In the genomic region with DNA sequence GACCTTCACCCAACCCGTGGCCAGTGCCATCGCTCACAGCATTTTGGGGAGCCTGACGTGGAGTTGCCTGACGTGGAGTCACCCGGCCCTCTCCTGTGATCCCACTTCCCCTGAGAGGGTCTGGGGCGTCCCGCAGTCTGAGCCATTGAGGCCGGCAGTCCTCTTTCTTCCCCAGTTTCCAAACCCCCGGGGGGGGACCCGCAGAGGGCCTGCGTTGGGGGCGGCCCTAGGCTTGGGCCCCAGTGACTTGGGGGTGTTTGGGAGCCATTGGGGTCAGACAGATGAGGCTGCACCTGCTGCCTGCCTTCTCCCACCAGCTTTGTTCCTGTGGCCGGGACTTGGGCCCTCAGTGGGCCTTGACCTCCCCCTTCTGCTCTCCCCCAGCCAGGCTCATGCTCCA, we compare ENCODE assay signal across 13 cellular contexts. TPM values are rescaled to one million over a fixed set of nuclear protein-coding genes. Genes with fewer than 3 reads are reported as not detected.
DNase-seq lines count a peak whose midpoint lies in the region; ATAC-seq and TF ChIP-seq lines count a peak whose summit lies in the region.
"Had no signal": no experiment of that assay in that cellular context is flagged by ENCODE, and none has a peak within 500 bp of the region (broad histone marks: within the 10 kb centered on the region; RNA-seq: fewer than 3 reads in every experiment).

No MANE protein-coding gene starts in this region.

- no peaks in the 10 kb centered on the region for H3K27me3 ChIP-seq in CD4-positive, alpha-beta T cell (ENCODE audit: control insufficient read depth, insufficient read depth, low read length)
- no peaks in the 10 kb centered on the region for H3K27me3 ChIP-seq in HCT116 (ENCODE audit: insufficient read depth, low read length)
- H3K27me3 ChIP-seq: adrenal gland had no signal

- no peak for ATAC-seq in CD4-positive, alpha-beta T cell (ENCODE audit: poor library complexity)
- ATAC-seq in HCT116 (no peak), GM19023 (IDR thresholded peaks at IDR 0.05; ENCODE audit: unreplicated experiment) (no peak), HG02938 (IDR thresholded peaks at IDR 0.05; ENCODE audit: unreplicated experiment) (no peak)
- ATAC-seq: left lung had no signal

- H3K27ac ChIP-seq in CD4-positive, alpha-beta T cell (ENCODE audit: low read depth, low read length): no peak overlapping the region
- H3K27ac ChIP-seq in HCT116 (ENCODE audit: low read depth, low read length): no peak overlapping the region; the same call in 1 of the 2 replicates
- H3K27ac ChIP-seq: adrenal gland had no signal

- no peak overlapping the region for H3K9ac ChIP-seq in HCT116 (ENCODE audit: low read length)

- peak overlapping the region; percentile 74 for H3K4me2 ChIP-seq in HCT116 (ENCODE audit: low read length)

- peaks cover 26% of the 10 kb centered on the region for H3K79me2 ChIP-seq in HCT116 (ENCODE audit: insufficient read depth, low read length)

- POLR2A ChIA-PET in CD4-positive, alpha-beta T cell (lab: Charles Lee): interaction anchor here (1.3 kb wide), 1 partner anchor 11 kb away, joined by 6 read pairs; a partner anchor contains a TSS
- POLR2A ChIA-PET in HCT116 (lab: Charles Lee): no interaction called here

- H3K9me2 ChIP-seq in HCT116 (ENCODE audit: insufficient read depth): no peaks in the 10 kb centered on the region

- peak overlapping the region; percentile 66 to 72; a peak in 1 of 4 replicates for H3K4me3 ChIP-seq in HCT116 (replicated peaks in 1 of 2; ENCODE audit: low read depth in 1 of 2, low read length in 2 of 2)

- no peaks in the 10 kb centered on the region for H4K20me1 ChIP-seq in HCT116 (ENCODE audit: insufficient read depth)

- no peaks in the 10 kb centered on the region for H3K9me3 ChIP-seq in CD4-positive, alpha-beta T cell (ENCODE audit: control insufficient read depth, low read length)
- no peaks in the 10 kb centered on the region for H3K9me3 ChIP-seq in HCT116 (ENCODE audit: control insufficient read depth in 1 of 2, insufficient read depth in 1 of 2, low read depth in 1 of 2, low read length in 2 of 2)
- H3K9me3 ChIP-seq: adrenal gland, left lung had no signal

- no peak overlapping the region for H3K27ac Mint-ChIP-seq in CD4-positive, alpha-beta T cell
- no peak overlapping the region for H3K27ac Mint-ChIP-seq in activated naive CD8-positive, alpha-beta T cell
- H3K27ac Mint-ChIP-seq in nephron: no peak overlapping the region

- no TSS peak for BruUV-seq in HCT116 (replicated peaks; lab: Mats Ljungman, UMichigan)

- intact Hi-C loops in CD4-positive, alpha-beta T cell (cut with DNase I, micrococcal nuclease): no loop called here
- intact Hi-C loops in HCT116 (cut with micrococcal nuclease): no loop called here

- no peak for TF ChIP-seq POLR2A in HCT116 (IDR thresholded peaks at IDR 0.05; ENCODE audit: borderline replicate concordance, extremely low read depth, insufficient read depth, insufficient read length)

- no peak for DNase-seq in CD4-positive, alpha-beta T cell
- DNase-seq in HCT116 (ENCODE audit: low read depth, low spot score): no peak
- DNase-seq in T1000 (lab: John Stamatoyannopoulos, UW): no peak
- DNase-seq: activated CD4-positive, CD25-positive, alpha-beta regulatory T cell; adrenal gland; DMS79 treated with DMSO at 0.1 percent for 48 hours; left lung; NCI-H345; SHP77 had no signal

- peak overlapping the region; percentile 67 for H3K4me3 Mint-ChIP-seq in CD4-positive, alpha-beta T cell
- peak overlapping the region; percentile 79 for H3K4me3 Mint-ChIP-seq in activated naive CD8-positive, alpha-beta T cell
- H3K4me3 Mint-ChIP-seq in nephron: peak overlapping the region; percentile 82 to 85 (median 83)

- H3K36me3 ChIP-seq in HCT116 (ENCODE audit: control insufficient read depth in 1 of 2, insufficient read depth in 2 of 2, low read length in 2 of 2): peaks cover 0 to 4% of the 10 kb centered on the region in 2 experiments; a peak in 1 of 4 replicates

- peaks cover 6% of the 10 kb centered on the region for H3K4me1 Mint-ChIP-seq in CD4-positive, alpha-beta T cell (ENCODE audit: low read depth)
- H3K4me1 Mint-ChIP-seq in activated naive CD8-positive, alpha-beta T cell (ENCODE audit: low read depth): peaks cover 6% of the 10 kb centered on the region
- H3K4me1 Mint-ChIP-seq in nephron: no peaks in the 10 kb centered on the region

- peaks cover 0 to 10% of the 10 kb centered on the region in 2 experiments; a peak in 1 of 4 replicates for H3K4me1 ChIP-seq in HCT116 (ENCODE audit: control insufficient read depth in 1 of 2, insufficient read depth in 2 of 2, low read length in 2 of 2)

- no peaks in the 10 kb centered on the region for H3K27me3 Mint-ChIP-seq in CD4-positive, alpha-beta T cell
- H3K27me3 Mint-ChIP-seq in activated naive CD8-positive, alpha-beta T cell: no peaks in the 10 kb centered on the region
- no peaks in the 10 kb centered on the region for H3K27me3 Mint-ChIP-seq in nephron (ENCODE audit: low read depth)

- TF ChIP-seq CTCF in CD4-positive, alpha-beta T cell (IDR thresholded peaks at IDR 0.05): no peak
- TF ChIP-seq CTCF in HCT116 (IDR thresholded peaks at IDR 0.05 in 2 of 3, conservative IDR thresholded peaks at IDR 0.05 in 1 of 3; ENCODE audit: borderline replicate concordance in 1 of 3, insufficient read depth in 1 of 3, low read depth in 2 of 3, low read length in 2 of 3): no peak
- TF ChIP-seq CTCF in nephron (IDR thresholded peaks at IDR 0.05; ENCODE audit: unreplicated experiment in 3 of 3): no peak

- no peak for TF ChIP-seq RAD21 in HCT116 (IDR thresholded peaks at IDR 0.05; ENCODE audit: low read depth)

- H3K9me3 Mint-ChIP-seq in CD4-positive, alpha-beta T cell: no peaks in the 10 kb centered on the region
- H3K9me3 Mint-ChIP-seq in activated naive CD8-positive, alpha-beta T cell (ENCODE audit: low read depth): no peaks in the 10 kb centered on the region
- no peaks in the 10 kb centered on the region for H3K9me3 Mint-ChIP-seq in nephron

- H3K36me3 Mint-ChIP-seq in CD4-positive, alpha-beta T cell (ENCODE audit: low read depth): peaks cover 12% of the 10 kb centered on the region
- no peaks in the 10 kb centered on the region for H3K36me3 Mint-ChIP-seq in activated naive CD8-positive, alpha-beta T cell
- peaks cover 3% of the 10 kb centered on the region for H3K36me3 Mint-ChIP-seq in nephron (ENCODE audit: low read depth)

- CTCF ChIA-PET in CD4-positive, alpha-beta T cell (lab: Charles Lee): no interaction called here
- CTCF ChIA-PET in HCT116 (lab: Charles Lee): no interaction called here

- RAD21 ChIA-PET in HCT116 (lab: Charles Lee; ENCODE audit: low non-redundant PET in 1 of 2, low total read pairs in 2 of 2, uncharacterized antibody in 2 of 2, unreplicated experiment in 2 of 2): no interaction called here

- H2AFZ ChIP-seq in HCT116 (ENCODE audit: low read depth, low read length, poor library complexity, severe bottlenecking): no peak overlapping the region

TF ChIP-seq in HCT116, 20 proteins besides CTCF, POLR2A, EP300 and RAD21 (continues in another document):
- TF ChIP-seq SRF (IDR thresholded peaks at IDR 0.05; ENCODE audit: low read depth) (no peak), SP1 (IDR thresholded peaks at IDR 0.05; ENCODE audit: low read depth) (no peak), TCF7L2 (IDR thresholded peaks at IDR 0.05; ENCODE audit: borderline replicate concordance, extremely low read depth, insufficient read depth, insufficient read length) (no peak)
- TF ChIP-seq, protein P1, sequence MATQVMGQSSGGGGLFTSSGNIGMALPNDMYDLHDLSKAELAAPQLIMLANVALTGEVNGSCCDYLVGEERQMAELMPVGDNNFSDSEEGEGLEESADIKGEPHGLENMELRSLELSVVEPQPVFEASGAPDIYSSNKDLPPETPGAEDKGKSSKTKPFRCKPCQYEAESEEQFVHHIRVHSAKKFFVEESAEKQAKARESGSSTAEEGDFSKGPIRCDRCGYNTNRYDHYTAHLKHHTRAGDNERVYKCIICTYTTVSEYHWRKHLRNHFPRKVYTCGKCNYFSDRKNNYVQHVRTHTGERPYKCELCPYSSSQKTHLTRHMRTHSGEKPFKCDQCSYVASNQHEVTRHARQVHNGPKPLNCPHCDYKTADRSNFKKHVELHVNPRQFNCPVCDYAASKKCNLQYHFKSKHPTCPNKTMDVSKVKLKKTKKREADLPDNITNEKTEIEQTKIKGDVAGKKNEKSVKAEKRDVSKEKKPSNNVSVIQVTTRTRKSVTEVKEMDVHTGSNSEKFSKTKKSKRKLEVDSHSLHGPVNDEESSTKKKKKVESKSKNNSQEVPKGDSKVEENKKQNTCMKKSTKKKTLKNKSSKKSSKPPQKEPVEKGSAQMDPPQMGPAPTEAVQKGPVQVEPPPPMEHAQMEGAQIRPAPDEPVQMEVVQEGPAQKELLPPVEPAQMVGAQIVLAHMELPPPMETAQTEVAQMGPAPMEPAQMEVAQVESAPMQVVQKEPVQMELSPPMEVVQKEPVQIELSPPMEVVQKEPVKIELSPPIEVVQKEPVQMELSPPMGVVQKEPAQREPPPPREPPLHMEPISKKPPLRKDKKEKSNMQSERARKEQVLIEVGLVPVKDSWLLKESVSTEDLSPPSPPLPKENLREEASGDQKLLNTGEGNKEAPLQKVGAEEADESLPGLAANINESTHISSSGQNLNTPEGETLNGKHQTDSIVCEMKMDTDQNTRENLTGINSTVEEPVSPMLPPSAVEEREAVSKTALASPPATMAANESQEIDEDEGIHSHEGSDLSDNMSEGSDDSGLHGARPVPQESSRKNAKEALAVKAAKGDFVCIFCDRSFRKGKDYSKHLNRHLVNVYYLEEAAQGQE (IDR thresholded peaks at IDR 0.05; ENCODE audit: low read depth): no peak

RNA-seq across cellular contexts. Expression of a gene that starts 1.7 kb away (rescaled TPM):
- total RNA-seq in CD4-positive, alpha-beta T cell: 100 to 1,000 TPM; 202 to 209 TPM
- 98.5 TPM for total RNA-seq in HCT116 (2021; ENCODE audit: unreplicated experiment)
- polyA plus RNA-seq in HCT116 (2012): 62.9 and 63.5 TPM in 2 replicates

RNA-seq across cellular contexts. Expression of a gene that starts 5.8 kb away (rescaled TPM):
- 1 to 10 TPM; 6.6 to 6.9 TPM for total RNA-seq in CD4-positive, alpha-beta T cell
- total RNA-seq in HCT116 (2021; ENCODE audit: unreplicated experiment): 12.7 TPM
- 8.9 and 10.5 TPM in 2 replicates for polyA plus RNA-seq in HCT116 (2012)

RNA-seq across cellular contexts. Expression of a gene that starts 10.5 kb away (rescaled TPM):
- 10 to 100 TPM; 46.9 to 53.9 TPM for total RNA-seq in CD4-positive, alpha-beta T cell
- total RNA-seq in HCT116 (2021; ENCODE audit: unreplicated experiment): 111 TPM
- polyA plus RNA-seq in HCT116 (2012): 85.9 and 95.7 TPM in 2 replicates

RNA-seq across cellular contexts. Expression of a gene that starts 14.5 kb away (rescaled TPM):
- 10 to 100 TPM; 22.0 to 23.6 TPM for total RNA-seq in CD4-positive, alpha-beta T cell
- total RNA-seq in HCT116 (2021; ENCODE audit: unreplicated experiment): 121 TPM
- polyA plus RNA-seq in HCT116 (2012): 96.6 and 97.3 TPM in 2 replicates

RNA-seq across cellular contexts. Expression of a gene that starts 20.5 kb away (rescaled TPM):
- total RNA-seq in CD4-positive, alpha-beta T cell: 10 to 100 TPM in 1 of 2 experiments, 1 to 10 TPM in 1; 8.1 to 10.3 TPM
- 73.7 TPM for total RNA-seq in HCT116 (2021; ENCODE audit: unreplicated experiment)
- polyA plus RNA-seq in HCT116 (2012): 45.4 and 47.6 TPM in 2 replicates
